7 cellular contexts compared by ENCODE assay signal in the genomic region with DNA sequence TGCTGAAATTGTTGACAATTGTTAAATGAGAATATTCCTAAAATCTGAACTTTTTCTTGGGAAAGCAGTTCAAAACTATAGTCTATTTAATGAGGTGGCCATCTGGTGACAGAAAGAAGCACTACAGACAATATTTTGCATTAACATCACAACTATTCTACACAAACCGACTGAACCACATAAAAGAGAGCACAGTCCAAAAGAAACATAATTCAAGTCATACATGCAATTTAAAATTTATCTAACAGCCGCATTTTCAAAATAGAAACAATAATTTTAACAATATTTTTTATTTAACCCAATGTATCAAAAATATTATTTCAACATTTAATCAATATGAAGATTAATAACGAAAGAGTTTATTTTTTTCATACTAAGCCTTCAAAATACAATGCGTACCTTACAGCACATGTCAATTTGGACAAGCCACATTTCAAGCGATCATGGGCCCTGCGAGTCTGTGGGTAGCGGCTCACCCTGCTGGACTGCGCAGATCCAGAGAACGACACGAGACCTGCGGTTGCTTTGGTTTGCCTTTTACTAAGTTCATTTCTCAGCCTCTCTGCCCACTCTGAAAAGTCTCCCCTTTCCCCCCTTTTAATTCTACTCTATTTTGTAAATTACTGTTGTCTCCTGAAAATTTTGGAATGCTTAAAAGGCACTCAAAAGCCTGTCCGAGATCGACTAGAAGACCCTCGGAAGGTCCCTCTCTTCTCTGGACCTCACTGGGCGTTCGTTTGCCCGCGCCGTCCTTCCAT. TPM values are rescaled to one million over a fixed set of nuclear protein-coding genes. Genes with fewer than 3 reads are reported as not detected.
A peak's percentile ranks its signal among the peaks of the same experiment; 100 is the strongest.
DNase-seq lines count a peak whose midpoint lies in the region; ATAC-seq lines count a peak whose summit lies in the region.

No MANE protein-coding gene starts in this region.

- H3K4me3 ChIP-seq in adipocyte (ENCODE audit: low read length) = peak overlapping the region; percentile 86

- peak overlapping the region; percentile 77 for H3K9ac ChIP-seq in adipocyte (ENCODE audit: low read length)

- peak; percentile 56 for DNase-seq in ELR (ENCODE audit: low read depth)
- DNase-seq in HCEC 1CT = peak; percentile 38
- DNase-seq in NCI-H2196 treated with DMSO at 0.1 percent for 48 hours (lab: John Stamatoyannopoulos, UW; ENCODE audit: unreplicated experiment) = peak; percentile 37
- DNase-seq in adipocyte (ENCODE audit: low read depth) = peak; percentile 65
- no peak for DNase-seq in left ventricle myocardium superior
- peak in 8 of 10 donors; percentile 14 to 85 (median 27) for DNase-seq in posterior cingulate gyrus

- H3K36me3 ChIP-seq in adipocyte (ENCODE audit: control insufficient read depth, insufficient read depth, low read length, severe bottlenecking) = no peaks in the 10 kb centered on the region

- intact Hi-C loops in left ventricle myocardium superior (cut with micrococcal nuclease) = no loop called here
- intact Hi-C loops in posterior cingulate gyrus (cut with DNase I) = no loop called here

- H3K4me1 ChIP-seq in adipocyte (ENCODE audit: control insufficient read depth, insufficient read depth, low read length) = peaks cover 10% of the 10 kb centered on the region

- peak; percentile 54 for ATAC-seq in left ventricle myocardium superior
- ATAC-seq in GM21786 (IDR thresholded peaks at IDR 0.05; ENCODE audit: unreplicated experiment) = no peak

- H3K9me3 ChIP-seq in adipocyte (ENCODE audit: control insufficient read depth, low read length) = no peaks in the 10 kb centered on the region

- no peaks in the 10 kb centered on the region for H3K27me3 ChIP-seq in adipocyte (replicated peaks; ENCODE audit: control insufficient read depth, insufficient read depth, low read length)

RNA-seq across cellular contexts. Expression of a gene that starts 0.9 kb away (rescaled TPM):
- 0.05 TPM for total RNA-seq in left ventricle myocardium superior

RNA-seq across cellular contexts. Expression of a gene that starts 48.4 kb away (rescaled TPM):
- 1.2 TPM for total RNA-seq in left ventricle myocardium superior
